In genomic region chr5:145834554-145834916, GRCh38 we compare ENCODE assay signal across 8 cellular contexts. TPM values are rescaled to one million over a fixed set of nuclear protein-coding genes. Genes with fewer than 3 reads are reported as not detected.
DNase-seq lines count a peak whose midpoint lies in the region; ATAC-seq and TF ChIP-seq lines count a peak whose summit lies in the region.

No MANE protein-coding gene starts in this region.

- no peaks in the 10 kb centered on the region for H3K9me3 Mint-ChIP-seq in glutamatergic neuron (ENCODE audit: unreplicated experiment)

- H3K36me3 Mint-ChIP-seq in T-helper 17 cell (ENCODE audit: low read depth) (no peaks in the 10 kb centered on the region), glutamatergic neuron (ENCODE audit: unreplicated experiment) (no peaks in the 10 kb centered on the region)

- peak overlapping the region; percentile 77 for H3K9ac ChIP-seq in skeletal muscle satellite cell (ENCODE audit: low read depth, low read length)

- H3K9me3 ChIP-seq in T-helper 17 cell (ENCODE audit: control insufficient read depth, low read length, poor library complexity, severe bottlenecking): no peaks in the 10 kb centered on the region
- H3K9me3 ChIP-seq in skeletal muscle satellite cell (replicated peaks; ENCODE audit: low read length): no peaks in the 10 kb centered on the region

- H3K4me3 Mint-ChIP-seq in T-helper 17 cell: peak overlapping the region; percentile 87
- H3K4me3 Mint-ChIP-seq in glutamatergic neuron (ENCODE audit: unreplicated experiment): peak overlapping the region; percentile 65

- peak overlapping the region; percentile 91 for H3K4me3 ChIP-seq in skeletal muscle satellite cell (ENCODE audit: low read length)

- H3K27ac Mint-ChIP-seq in T-helper 17 cell (no peak overlapping the region), glutamatergic neuron (ENCODE audit: unreplicated experiment) (no peak overlapping the region)

- H3K4me1 ChIP-seq in skeletal muscle satellite cell (ENCODE audit: control insufficient read depth, insufficient read depth, low read length): peaks cover 35% of the 10 kb centered on the region

- H3K4me1 Mint-ChIP-seq in T-helper 17 cell (peaks cover 21% of the 10 kb centered on the region), glutamatergic neuron (ENCODE audit: low read depth, unreplicated experiment) (no peaks in the 10 kb centered on the region)

- no peaks in the 10 kb centered on the region for H3K27me3 ChIP-seq in skeletal muscle satellite cell (ENCODE audit: control insufficient read depth, insufficient read depth, low read length)

- TF ChIP-seq CTCF in glutamatergic neuron (IDR thresholded peaks at IDR 0.05; ENCODE audit: partially characterized antibody, unreplicated experiment): no peak

- DNase-seq in T-helper 17 cell (no peak), glutamatergic neuron (no peak), NCI-H2227 (lab: John Stamatoyannopoulos, UW; ENCODE audit: unreplicated experiment) (no peak)

- H3K36me3 ChIP-seq in skeletal muscle satellite cell (ENCODE audit: insufficient read depth, low read length): no peaks in the 10 kb centered on the region

- H3K4me2 ChIP-seq in skeletal muscle satellite cell (ENCODE audit: low read length): peak overlapping the region; percentile 77

- H3K27me3 Mint-ChIP-seq in T-helper 17 cell (peaks cover 7% of the 10 kb centered on the region), glutamatergic neuron (ENCODE audit: unreplicated experiment) (no peaks in the 10 kb centered on the region)

- ATAC-seq in GM21526 (IDR thresholded peaks at IDR 0.05; ENCODE audit: low FRiP score, unreplicated experiment): peak; percentile 3
- ATAC-seq in T-helper 17 cell: no peak
- ATAC-seq in HG03342 (IDR thresholded peaks at IDR 0.05; ENCODE audit: unreplicated experiment): no peak
- ATAC-seq in GM21619 (IDR thresholded peaks at IDR 0.05; ENCODE audit: unreplicated experiment): no peak
- ATAC-seq in GM18519 (IDR thresholded peaks at IDR 0.05; ENCODE audit: low FRiP score, unreplicated experiment): no peak

RNA-seq across cellular contexts. Expression of gene PRELID2, which starts 0.6 kb away (rescaled TPM):
- 1 to 10 TPM; 1.2 to 3.0 TPM for total RNA-seq in T-helper 17 cell
- total RNA-seq in glutamatergic neuron (ENCODE audit: unreplicated experiment): 4.6 TPM
- total RNA-seq in skeletal muscle satellite cell (2012; rRNA removed): 11.4 and 16.4 TPM in 2 replicates

RNA-seq across cellular contexts. Expression of gene GRXCR2, which starts 38.3 kb away (rescaled TPM):
- total RNA-seq in T-helper 17 cell (not detected), glutamatergic neuron (ENCODE audit: unreplicated experiment) (not detected)
- total RNA-seq in skeletal muscle satellite cell (2012; rRNA removed): not detected in 2 replicates
